ENCODE assay signal across 8 cellular contexts in genomic region chr11:74783241-74783871, GRCh38. TPM values are rescaled to one million over a fixed set of nuclear protein-coding genes. Genes with fewer than 3 reads are reported as not detected.
DNase-seq lines count a peak whose midpoint lies in the region; ATAC-seq and TF ChIP-seq lines count a peak whose summit lies in the region.

No MANE protein-coding gene starts in this region.

- H3K14ac ChIP-seq in neuronal stem cell (ENCODE audit: low read length), result no peak overlapping the region

- no peaks in the 10 kb centered on the region for H3K36me3 ChIP-seq in CD4-positive, alpha-beta memory T cell (ENCODE audit: insufficient read depth, low read length)
- H3K36me3 ChIP-seq in lower lobe of right lung (no peaks in the 10 kb centered on the region), neuronal stem cell (replicated peaks in 1 of 2; ENCODE audit: control insufficient read depth in 2 of 2, insufficient read depth in 2 of 2, low read length in 2 of 2) (no peaks in the 10 kb centered on the region)

- H3K27ac Mint-ChIP-seq in CD4-positive, alpha-beta memory T cell, result peak overlapping the region; percentile 17 to 85 (median 50)
- H3K27ac Mint-ChIP-seq in activated T-helper 17 cell treated with anti-CD3 and anti-CD28 coated beads, Interleukin-2, amount 50 U/mL, for 72 hours, result peak overlapping the region; percentile 44
- no peak overlapping the region for H3K27ac Mint-ChIP-seq in nephron progenitor cell

- peaks cover 0 to 26% (median 20%) of the 10 kb centered on the region in 4 donors for H3K4me1 Mint-ChIP-seq in CD4-positive, alpha-beta memory T cell
- peaks cover 15% of the 10 kb centered on the region for H3K4me1 Mint-ChIP-seq in activated T-helper 17 cell treated with anti-CD3 and anti-CD28 coated beads, Interleukin-2, amount 50 U/mL, for 72 hours
- H3K4me1 Mint-ChIP-seq in nephron progenitor cell, result peaks cover 12% of the 10 kb centered on the region

- H2BK12ac ChIP-seq in neuronal stem cell (ENCODE audit: low read length), result no peak overlapping the region

- H3K18ac ChIP-seq in neuronal stem cell (ENCODE audit: low read length), result no peak overlapping the region

- no peak overlapping the region for H2BK15ac ChIP-seq in neuronal stem cell (ENCODE audit: low read length)

- no peak overlapping the region for H3K23ac ChIP-seq in neuronal stem cell (ENCODE audit: low read depth, low read length, poor library complexity)

- TF ChIP-seq CTCF in lower lobe of right lung (IDR thresholded peaks at IDR 0.05) (no peak), nephron progenitor cell (IDR thresholded peaks at IDR 0.05) (no peak)

- POLR2A ChIA-PET in CD4-positive, alpha-beta memory T cell (lab: Charles Lee; ENCODE audit: partially characterized antibody), result interaction anchor here (0.6 to 1.1 kb wide), 2 partner anchors 10 to 1262 kb away, joined by 3 read pairs; no protein-coding TSS in a partner anchor

- H4K91ac ChIP-seq in neuronal stem cell (ENCODE audit: low read depth, low read length, poor library complexity), result no peak overlapping the region

- no peak overlapping the region for H4K8ac ChIP-seq in neuronal stem cell (ENCODE audit: low read depth, low read length)

- no peaks in the 10 kb centered on the region for H3K9me3 Mint-ChIP-seq in CD4-positive, alpha-beta memory T cell
- no peaks in the 10 kb centered on the region for H3K9me3 Mint-ChIP-seq in activated T-helper 17 cell treated with anti-CD3 and anti-CD28 coated beads, Interleukin-2, amount 50 U/mL, for 72 hours
- no peaks in the 10 kb centered on the region for H3K9me3 Mint-ChIP-seq in nephron progenitor cell

- H3K27ac ChIP-seq in CD4-positive, alpha-beta memory T cell (ENCODE audit: low read depth, low read length), result peak overlapping the region; percentile 7
- H3K27ac ChIP-seq in lower lobe of right lung, result peak overlapping the region; percentile 13
- no peak overlapping the region for H3K27ac ChIP-seq in neuronal stem cell (replicated peaks; ENCODE audit: low read length)

- H2BK120ac ChIP-seq in neuronal stem cell (ENCODE audit: low read depth, low read length), result no peak overlapping the region

- peak; percentile 79 for ATAC-seq in GM19452 (IDR thresholded peaks at IDR 0.05; ENCODE audit: unreplicated experiment)
- ATAC-seq in activated T-helper 17 cell treated with anti-CD3 and anti-CD28 coated beads, Interleukin-2, amount 50 U/mL, for 72 hours (replicated peaks), result peak; percentile 90
- peak; percentile 79 to 85 for ATAC-seq in lower lobe of right lung

- H2AK5ac ChIP-seq in neuronal stem cell (ENCODE audit: low read depth, low read length), result no peak overlapping the region

- no peak overlapping the region for H3K4ac ChIP-seq in neuronal stem cell (ENCODE audit: low read length)

- peaks cover 60% of the 10 kb centered on the region for H3K4me1 ChIP-seq in CD4-positive, alpha-beta memory T cell (ENCODE audit: insufficient read depth, low read length)
- H3K4me1 ChIP-seq in lower lobe of right lung (peaks cover 42% of the 10 kb centered on the region), neuronal stem cell (ENCODE audit: control insufficient read depth in 2 of 2, insufficient read depth in 1 of 2, low read depth in 1 of 2, low read length in 2 of 2) (peaks cover 1 to 2% of the 10 kb centered on the region in 2 donors)

- no peaks in the 10 kb centered on the region for H3K9me3 ChIP-seq in CD4-positive, alpha-beta memory T cell (ENCODE audit: control insufficient read depth in 1 of 2, low read length in 2 of 2)
- H3K9me3 ChIP-seq in lower lobe of right lung, result no peaks in the 10 kb centered on the region
- H3K9me3 ChIP-seq in neuronal stem cell (replicated peaks in 1 of 2; ENCODE audit: control insufficient read depth in 2 of 2, insufficient read depth in 1 of 2, low read depth in 1 of 2, low read length in 2 of 2), result no peaks in the 10 kb centered on the region

- peak overlapping the region; percentile 41 to 82 (median 68) for H3K4me3 Mint-ChIP-seq in CD4-positive, alpha-beta memory T cell
- peak overlapping the region; percentile 49 for H3K4me3 Mint-ChIP-seq in activated T-helper 17 cell treated with anti-CD3 and anti-CD28 coated beads, Interleukin-2, amount 50 U/mL, for 72 hours
- no peak overlapping the region for H3K4me3 Mint-ChIP-seq in nephron progenitor cell

- H3K4me3 ChIP-seq in CD4-positive, alpha-beta memory T cell (ENCODE audit: low read length in 2 of 2), result peak overlapping the region in 1 of 2 donors; percentile 16
- no peak overlapping the region for H3K4me3 ChIP-seq in lower lobe of right lung
- H3K4me3 ChIP-seq in neuronal stem cell (ENCODE audit: low read length in 2 of 2), result no peak overlapping the region

- peaks cover 0 to 4% of the 10 kb centered on the region in 2 donors for H3K36me3 Mint-ChIP-seq in CD4-positive, alpha-beta memory T cell
- H3K36me3 Mint-ChIP-seq in activated T-helper 17 cell treated with anti-CD3 and anti-CD28 coated beads, Interleukin-2, amount 50 U/mL, for 72 hours (ENCODE audit: low read depth), result no peaks in the 10 kb centered on the region
- H3K36me3 Mint-ChIP-seq in nephron progenitor cell (ENCODE audit: low read depth), result no peaks in the 10 kb centered on the region

- H3K27me3 ChIP-seq in CD4-positive, alpha-beta memory T cell (ENCODE audit: insufficient read depth, low read length), result no peaks in the 10 kb centered on the region
- H3K27me3 ChIP-seq in lower lobe of right lung (ENCODE audit: low read depth) (no peaks in the 10 kb centered on the region), neuronal stem cell (ENCODE audit: control insufficient read depth in 3 of 3, insufficient read depth in 3 of 3, low read depth in 1 of 3, low read length in 3 of 3) (no peaks in the 10 kb centered on the region)

- no peak overlapping the region for H3K4me2 ChIP-seq in neuronal stem cell (ENCODE audit: insufficient read depth, low read length, poor library complexity, severe bottlenecking)

- CTCF ChIA-PET in CD4-positive, alpha-beta memory T cell (lab: Charles Lee; ENCODE audit: partially characterized antibody), result no interaction called here

- H3K9ac ChIP-seq in neuronal stem cell (ENCODE audit: low read depth, low read length, poor library complexity), result no peak overlapping the region

- WGBS in neuronal stem cell (ENCODE audit: extremely low coverage in 2 of 2, insufficient read length in 2 of 2, insufficient replicate concordance in 1 of 2), 2 donors, result no CpG with 5 or more reads among the region's 2 CpGs

- no peak overlapping the region for H2AFZ ChIP-seq in neuronal stem cell (ENCODE audit: low read length)

- H3K27me3 Mint-ChIP-seq in CD4-positive, alpha-beta memory T cell, result no peaks in the 10 kb centered on the region
- no peaks in the 10 kb centered on the region for H3K27me3 Mint-ChIP-seq in activated T-helper 17 cell treated with anti-CD3 and anti-CD28 coated beads, Interleukin-2, amount 50 U/mL, for 72 hours
- no peaks in the 10 kb centered on the region for H3K27me3 Mint-ChIP-seq in nephron progenitor cell (ENCODE audit: low read depth, poor library complexity)

- DNase-seq in CD4-positive, alpha-beta memory T cell, result peak; percentile 52 to 65 (median 62)
- DNase-seq in HT-29 (ENCODE audit: low spot score), result peak; percentile 47
- no peak for DNase-seq in lower lobe of right lung
- DNase-seq in neuronal stem cell (ENCODE audit: low spot score), result no peak
- no peak for DNase-seq in nephron progenitor cell
- DNase-seq in NK-92 (lab: John Stamatoyannopoulos, UW; ENCODE audit: unreplicated experiment), result no peak

- H2BK5ac ChIP-seq in neuronal stem cell (ENCODE audit: low read length), result no peak overlapping the region

- intact Hi-C loops in CD4-positive, alpha-beta memory T cell (cut with micrococcal nuclease), result no loop called here
- intact Hi-C loops in lower lobe of right lung (cut with DNase I), result no loop called here

- no peaks in the 10 kb centered on the region for H3K79me1 ChIP-seq in neuronal stem cell (ENCODE audit: low read depth, low read length)

RNA-seq across cellular contexts. Expression of gene RNF169, which starts 34.7 kb away (rescaled TPM):
- total RNA-seq in CD4-positive, alpha-beta memory T cell, result 10 to 100 TPM; 24.6 to 25.0 TPM
- polyA plus RNA-seq in CD4-positive, alpha-beta memory T cell, result 1 to 10 TPM in 1 of 2 donors, under 1 TPM in 1; 0.13 to 1.8 TPM
- total RNA-seq in HT-29 (2014; rRNA removed; shearing (Covaris generic)), result 8.1 and 8.2 TPM in 2 replicates
- total RNA-seq in activated T-helper 17 cell treated with anti-CD3 and anti-CD28 coated beads, Interleukin-2, amount 50 U/mL, for 72 hours, result 10 to 100 TPM; 14.6 to 15.8 TPM
- 21.2 TPM for total RNA-seq in lower lobe of right lung
- polyA plus RNA-seq in neuronal stem cell (2013, experiment 1 of 2), result 9.8 TPM
- polyA plus RNA-seq in neuronal stem cell (2013, experiment 2 of 2), result 10.2 TPM

RNA-seq across cellular contexts. Expression of gene CHRDL2, which starts 52.1 kb away (rescaled TPM):
- not detected for total RNA-seq in CD4-positive, alpha-beta memory T cell
- not detected for polyA plus RNA-seq in CD4-positive, alpha-beta memory T cell
- total RNA-seq in HT-29 (2014; rRNA removed; shearing (Covaris generic)), result not detected in 2 replicates
- not detected for total RNA-seq in activated T-helper 17 cell treated with anti-CD3 and anti-CD28 coated beads, Interleukin-2, amount 50 U/mL, for 72 hours
- 1.2 TPM for total RNA-seq in lower lobe of right lung
- 0.81 TPM for polyA plus RNA-seq in neuronal stem cell (2013, experiment 1 of 2)
- 0.80 TPM for polyA plus RNA-seq in neuronal stem cell (2013, experiment 2 of 2)

Comparison
In these comparisons a context has a peak if more than half of its experiments do, and no peak if none do; other contexts are left out.
1. DNase-seq: peak in CD4-positive, alpha-beta memory T cell (5 of 5) and HT-29 (single experiment); none in lower lobe of right lung (single experiment), neuronal stem cell (single experiment), nephron progenitor cell (single experiment) and NK-92 (single experiment).
2. Peak in every context shown above with its lines, with median percentiles within 50 percentile points of each other: ATAC-seq.